ENCODE assay signal across 7 cellular contexts in genomic region chr16:25628766-25629165, GRCh38.
"Had no signal": no experiment of that assay in that cellular context is flagged by ENCODE, and none has a peak within 500 bp of the region (broad histone marks: within the 10 kb centered on the region; RNA-seq: fewer than 3 reads in every experiment).

No MANE protein-coding gene starts in this region.

- FAIRE-seq: HepG2, HTR-8/SVneo had no signal

- ATAC-seq: HepG2 had no signal

- H3K27ac ChIP-seq: HL-60, KMS-11 had no signal

- H3K4me2 ChIP-seq: KMS-11 had no signal

- DNase-seq: IMR-90, KBM-7, KG1 had no signal

- H3K9ac ChIP-seq: KMS-11 had no signal
